ENCODE assay signal across 8 cellular contexts in genomic region chr5:74865293-74865798, GRCh38. TPM values are rescaled to one million over a fixed set of nuclear protein-coding genes. Genes with fewer than 3 reads are reported as not detected.
DNase-seq lines count a peak whose midpoint lies in the region; ATAC-seq and TF ChIP-seq lines count a peak whose summit lies in the region.

No MANE protein-coding gene starts in this region.

- H3K4me1 Mint-ChIP-seq in naive thymus-derived CD4-positive, alpha-beta T cell = peaks cover 7 to 53% (median 47%) of the 10 kb centered on the region in 7 donors

- no peaks in the 10 kb centered on the region for H3K79me2 ChIP-seq in MM.1S (ENCODE audit: low read length)

- DNase-seq in NCI-H1105 treated with DMSO at 0.1 percent for 48 hours (lab: John Stamatoyannopoulos, UW) (peak; percentile 17), NCI-H1105 (lab: John Stamatoyannopoulos, UW) (no peak), MM.1S (no peak), dorsolateral prefrontal cortex (peak in 3 of 10 donors; percentile 25 to 27 (median 27)), kidney tubule cell (ENCODE audit: low spot score) (no peak), OCI-M2 (lab: John Stamatoyannopoulos, UW; ENCODE audit: unreplicated experiment) (no peak)
- peak in 1 of 9 donors; percentile 10 for DNase-seq in naive thymus-derived CD4-positive, alpha-beta T cell

- H3K27ac ChIP-seq in MM.1S (ENCODE audit: low read length) = no peak overlapping the region
- H3K27ac ChIP-seq in dorsolateral prefrontal cortex = peak overlapping the region; percentile 41 to 96 (median 89)
- peak overlapping the region; percentile 78 for H3K27ac ChIP-seq in naive thymus-derived CD4-positive, alpha-beta T cell (ENCODE audit: low read depth, low read length)

- peak overlapping the region; percentile 73 for H3K4me3 ChIP-seq in MM.1S (ENCODE audit: low read length)
- H3K4me3 ChIP-seq in dorsolateral prefrontal cortex = peak overlapping the region; percentile 55 to 92 (median 80)
- H3K4me3 ChIP-seq in naive thymus-derived CD4-positive, alpha-beta T cell (ENCODE audit: low read length) = peak overlapping the region; percentile 69

- intact Hi-C loops in dorsolateral prefrontal cortex (cut with DNase I) = loop anchor here (2.0 to 10.0 kb wide), 3 partner anchors 68 to 99 kb away; partner anchors contain the start of genes GFM2 (in 1 of the 2) and NSA2 (in 1 of the 2)
- intact Hi-C loops in naive thymus-derived CD4-positive, alpha-beta T cell (cut with micrococcal nuclease) = loop anchor here (1.0 to 5.0 kb wide), 6 partner anchors 98 to 1368 kb away; partner anchors contain the start of genes ANKRD31 (in 1 of the 2), BTF3 (in 1 of the 2), GCNT4 (in 1 of the 2) and GFM2 (in 1 of the 2)

- no peaks in the 10 kb centered on the region for H3K9me3 ChIP-seq in MM.1S (replicated peaks; ENCODE audit: insufficient read depth, low read length)
- H3K9me3 ChIP-seq in naive thymus-derived CD4-positive, alpha-beta T cell (ENCODE audit: control insufficient read depth in 2 of 3, low read length in 3 of 3) = no peaks in the 10 kb centered on the region

- H4K20me1 ChIP-seq in MM.1S (ENCODE audit: insufficient read depth, low read length) = no peaks in the 10 kb centered on the region

- no peaks in the 10 kb centered on the region for H3K9me3 Mint-ChIP-seq in naive thymus-derived CD4-positive, alpha-beta T cell

- H3K9me2 ChIP-seq in MM.1S (replicated peaks; ENCODE audit: insufficient read depth, low read length) = no peaks in the 10 kb centered on the region

- TF ChIP-seq CTCF in MM.1S (IDR thresholded peaks at IDR 0.05; ENCODE audit: low read length) = no peak
- no peak for TF ChIP-seq CTCF in dorsolateral prefrontal cortex (IDR thresholded peaks at IDR 0.05 in 54 of 56, conservative IDR thresholded peaks at IDR 0.05 in 2 of 56; ENCODE audit: low read depth in 1 of 56, partially characterized antibody in 56 of 56)

- POLR2A ChIA-PET in naive thymus-derived CD4-positive, alpha-beta T cell (lab: Charles Lee) = interaction anchor here (0.6 to 1.9 kb wide), 4 partner anchors 11 to 1538 kb away, joined by 3 to 5 read pairs (median 4); partner anchors contain the start of genes ANKRD31 and GCNT4

- ATAC-seq in naive thymus-derived CD4-positive, alpha-beta T cell = no peak
- ATAC-seq in GM21360 (IDR thresholded peaks at IDR 0.05; ENCODE audit: unreplicated experiment) = no peak

- H3K27me3 Mint-ChIP-seq in naive thymus-derived CD4-positive, alpha-beta T cell = peaks cover 0 to 26% (median 0%) of the 10 kb centered on the region in 5 donors

- H3K9ac ChIP-seq in MM.1S (ENCODE audit: low read length) = peak overlapping the region; percentile 52; the same call in 1 of the 2 replicates

- CTCF ChIA-PET in naive thymus-derived CD4-positive, alpha-beta T cell (lab: Charles Lee) = no interaction called here

- H3K4me3 Mint-ChIP-seq in naive thymus-derived CD4-positive, alpha-beta T cell = peak overlapping the region; percentile 86 to 99 (median 96)

- H3K36me3 ChIP-seq in MM.1S (replicated peaks; ENCODE audit: insufficient read depth, low read length) = no peaks in the 10 kb centered on the region
- H3K36me3 ChIP-seq in naive thymus-derived CD4-positive, alpha-beta T cell (ENCODE audit: control insufficient read depth in 2 of 3, insufficient read depth in 3 of 3, low read length in 3 of 3) = no peaks in the 10 kb centered on the region

- H3K27ac Mint-ChIP-seq in naive thymus-derived CD4-positive, alpha-beta T cell = peak overlapping the region; percentile 79 to 97 (median 95)

- H3K4me2 ChIP-seq in MM.1S (ENCODE audit: low read depth, low read length) = peak overlapping the region; percentile 82

- H3K36me3 Mint-ChIP-seq in naive thymus-derived CD4-positive, alpha-beta T cell = peaks cover 0 to 1% (median 0%) of the 10 kb centered on the region in 5 donors

- no peaks in the 10 kb centered on the region for H3F3A ChIP-seq in MM.1S (ENCODE audit: insufficient read depth, low read length)

- H2AFZ ChIP-seq in MM.1S (ENCODE audit: low read length) = peak overlapping the region; percentile 61

- H3K4me1 ChIP-seq in MM.1S (ENCODE audit: low read length) = no peaks in the 10 kb centered on the region
- peaks cover 4 to 8% of the 10 kb centered on the region in 2 donors for H3K4me1 ChIP-seq in naive thymus-derived CD4-positive, alpha-beta T cell (ENCODE audit: control insufficient read depth in 2 of 2, insufficient read depth in 2 of 2, low read length in 2 of 2)

- no peaks in the 10 kb centered on the region for H3K27me3 ChIP-seq in MM.1S (replicated peaks; ENCODE audit: insufficient read depth, low read length)
- no peaks in the 10 kb centered on the region for H3K27me3 ChIP-seq in dorsolateral prefrontal cortex
- no peaks in the 10 kb centered on the region for H3K27me3 ChIP-seq in naive thymus-derived CD4-positive, alpha-beta T cell (ENCODE audit: control insufficient read depth in 2 of 2, insufficient read depth in 2 of 2, low read length in 2 of 2)

RNA-seq across cellular contexts. Expression of gene FAM169A, which starts 0.8 kb away (rescaled TPM):
- total RNA-seq in dorsolateral prefrontal cortex = 10 to 100 TPM; 46.6 to 90.8 (median 70.1) TPM
- total RNA-seq in naive thymus-derived CD4-positive, alpha-beta T cell = 10 to 100 TPM in 4 of 5 experiments, 1 to 10 TPM in 1; 2.3 to 22.4 (median 15.6) TPM
- polyA plus RNA-seq in naive thymus-derived CD4-positive, alpha-beta T cell = 10 to 100 TPM in 1 of 2 donors, 1 to 10 TPM in 1; 4.7 to 11.3 TPM
